Comparison of ENCODE assay signal across 17 cellular contexts in the genomic region with DNA sequence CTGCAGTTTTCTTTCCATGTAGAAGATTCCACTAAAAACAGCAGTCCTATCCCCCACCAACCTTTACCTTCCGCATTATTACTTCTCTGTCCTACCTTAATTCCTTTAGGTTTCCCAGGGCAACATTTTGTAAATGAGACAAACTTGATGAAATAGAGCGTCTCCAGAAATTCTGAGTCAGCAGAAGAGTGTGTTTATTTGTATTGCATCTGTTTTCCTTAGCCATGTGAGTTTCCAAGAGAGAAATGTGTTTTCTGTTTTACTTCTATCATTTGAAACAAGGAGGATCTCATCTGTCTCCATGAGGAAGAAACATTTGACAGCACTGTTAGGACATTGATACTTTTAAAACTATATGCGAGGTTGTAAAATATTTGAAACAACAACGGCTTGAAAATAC.
DNase-seq lines count a peak whose midpoint lies in the region; ATAC-seq, FAIRE-seq and TF ChIP-seq lines count a peak whose summit lies in the region.
"Had no signal": no experiment of that assay in that cellular context is flagged by ENCODE, and none has a peak within 500 bp of the region (broad histone marks: within the 10 kb centered on the region; RNA-seq: fewer than 3 reads in every experiment).

No MANE protein-coding gene starts in this region.

- POLR2A ChIA-PET in HepG2 (lab: Yijun Ruan, JAX) = no interaction called here

- H3K9me3 ChIP-seq in HepG2 (ENCODE audit: low read length) (no peaks in the 10 kb centered on the region), right lobe of liver (no peaks in the 10 kb centered on the region), gastrocnemius medialis (no peaks in the 10 kb centered on the region)
- H3K9me3 ChIP-seq: Peyer's patch had no signal

- WGBS in HepG2 (ENCODE audit: low lambda C conversion rate) = 44% methylated on average over 4 of the region's 4 CpGs
- 64% methylated on average over 4 of the region's 4 CpGs for WGBS in right lobe of liver (ENCODE audit: insufficient coverage, low coverage, low lambda C conversion rate, missing lambda C conversion rate)

- CTCF ChIA-PET in HepG2 (lab: Yijun Ruan, JAX; ENCODE audit: low intra/inter-chr PET ratio, low total read pairs) = no interaction called here

- no peaks in the 10 kb centered on the region for H3K79me2 ChIP-seq in HepG2 (ENCODE audit: insufficient read depth, low read length)

- in situ Hi-C loops in HepG2 (cut with HindIII; ENCODE audit: extremely low pct_ligation_motif_present, low pct_unique_long_range_greater_than_20kb) (no loop called here), gastrocnemius medialis (cut with MboI; ENCODE audit: low sequenced_read_pairs in 4 of 4) (no loop called here)

- no peak overlapping the region for H3K9ac ChIP-seq in HepG2 (ENCODE audit: insufficient read depth, low read depth, low read length)

- no peak for TF ChIP-seq RAD21 in HepG2 (CRISPR knock-in tag; IDR thresholded peaks at IDR 0.05)

- TF ChIP-seq CTCF in HepG2 (CRISPR knock-in tag; IDR thresholded peaks at IDR 0.05) (no peak), right lobe of liver (IDR thresholded peaks at IDR 0.05) (no peak), fibroblast of villous mesenchyme (IDR thresholded peaks at IDR 0.05; ENCODE audit: insufficient read depth, low read depth, low read length) (no peak), gastrocnemius medialis (IDR thresholded peaks at IDR 0.05 in 4 of 5, conservative IDR thresholded peaks at IDR 0.05 in 1 of 5) (no peak)

- no peak for DNase-seq in HepG2 (ENCODE audit: low spot score)
- DNase-seq in right lobe of liver = no peak
- DNase-seq in fibroblast of villous mesenchyme (ENCODE audit: low read depth) = peak; percentile 35
- no peak for DNase-seq in gastrocnemius medialis
- no peak for DNase-seq in stimulated activated CD4-positive, alpha-beta T cell treated with anti-CD3 and anti-CD28 coated beads, Interleukin-4, amount 100 ng/mL, for 4 hours
- DNase-seq in HK-2 (ENCODE audit: unreplicated experiment) = no peak
- DNase-seq: 8988T; COR-L47; HCEC 1CT; KBM-7; NCI-H1105 treated with DMSO at 0.1 percent for 48 hours; NCI-H1694 treated with DMSO at 0.1 percent for 48 hours; NK-92 treated with Interleukin-12 subunit alpha and Interleukin-12 subunit beta, amount 100 ng/mL, for 24 hours; Peyer's patch had no signal

- FAIRE-seq in HepG2 (lab: Jason Lieb, UNC) = no peak
- FAIRE-seq: G401.6 had no signal

- TF ChIP-seq POLR2A in HepG2 (IDR thresholded peaks at IDR 0.05; ENCODE audit: insufficient read depth in 1 of 2, low read depth in 2 of 2, low read length in 2 of 2) = no peak
- TF ChIP-seq POLR2A in right lobe of liver (IDR thresholded peaks at IDR 0.05) = no peak
- TF ChIP-seq POLR2A in gastrocnemius medialis (IDR thresholded peaks at IDR 0.05) = no peak

- no peaks in the 10 kb centered on the region for H4K20me1 ChIP-seq in HepG2 (ENCODE audit: insufficient read depth, low read length)

- TF ChIP-seq EP300 in HepG2 (IDR thresholded peaks at IDR 0.05; ENCODE audit: low read depth in 2 of 2, low read length in 2 of 2) = no peak
- TF ChIP-seq EP300 in HepG2 (CRISPR knock-in tag; IDR thresholded peaks at IDR 0.05; ENCODE audit: borderline replicate concordance) = no peak

- no peak for ATAC-seq in HepG2
- ATAC-seq in right lobe of liver = no peak
- ATAC-seq in gastrocnemius medialis = peak in 1 of 2 donors; percentile 37
- no peak for ATAC-seq in GM21786 (IDR thresholded peaks at IDR 0.05; ENCODE audit: unreplicated experiment)
- ATAC-seq in GM21367 (IDR thresholded peaks at IDR 0.05; ENCODE audit: unreplicated experiment) = no peak

- no peaks in the 10 kb centered on the region for H3K4me1 ChIP-seq in HepG2 (ENCODE audit: insufficient read depth, low read length)
- H3K4me1 ChIP-seq in right lobe of liver = no peaks in the 10 kb centered on the region
- H3K4me1 ChIP-seq in gastrocnemius medialis = peaks cover 4 to 25% of the 10 kb centered on the region in 2 donors
- H3K4me1 ChIP-seq: Peyer's patch had no signal

- H3K4me2 ChIP-seq in HepG2 (ENCODE audit: low read depth, low read length) = no peak overlapping the region

- H3K4me3 ChIP-seq in HepG2 (replicated peaks in 1 of 3; ENCODE audit: insufficient read depth in 1 of 3, low read depth in 2 of 3, low read length in 3 of 3) (no peak overlapping the region), right lobe of liver (no peak overlapping the region), fibroblast of villous mesenchyme (ENCODE audit: low read depth, low read length) (no peak overlapping the region), gastrocnemius medialis (no peak overlapping the region)
- H3K4me3 ChIP-seq: Peyer's patch had no signal

- no peaks in the 10 kb centered on the region for H3K27me3 ChIP-seq in HepG2 (ENCODE audit: control insufficient read depth in 1 of 2, insufficient read depth in 2 of 2, low read length in 2 of 2)
- H3K27me3 ChIP-seq in right lobe of liver = no peaks in the 10 kb centered on the region
- H3K27me3 ChIP-seq in gastrocnemius medialis = no peaks in the 10 kb centered on the region
- H3K27me3 ChIP-seq: Peyer's patch had no signal

- intact Hi-C loops in HepG2 (cut with micrococcal nuclease; ENCODE audit: unreplicated experiment) (no loop called here), right lobe of liver (cut with DNase I) (no loop called here), gastrocnemius medialis (cut with DNase I; ENCODE audit: low total_unique reads) (no loop called here)

- no TSS peak for BruUV-seq in HepG2 (replicated peaks; lab: Mats Ljungman, UMichigan)

- H3K27ac ChIP-seq in HepG2 (ENCODE audit: extremely low read length, insufficient read depth, low read length) = no peak overlapping the region
- H3K27ac ChIP-seq in right lobe of liver = no peak overlapping the region
- H3K27ac ChIP-seq in gastrocnemius medialis = peak overlapping the region; percentile 52 to 82 (median 66)
- H3K27ac ChIP-seq: Peyer's patch had no signal

- H3K36me3 ChIP-seq in HepG2 (replicated peaks in 1 of 2; ENCODE audit: control insufficient read depth in 1 of 2, insufficient read depth in 2 of 2, low read length in 2 of 2) = no peaks in the 10 kb centered on the region; a peak in 1 of 5 replicates
- H3K36me3 ChIP-seq in right lobe of liver = no peaks in the 10 kb centered on the region
- no peaks in the 10 kb centered on the region for H3K36me3 ChIP-seq in gastrocnemius medialis

- H2AFZ ChIP-seq in HepG2 (ENCODE audit: low read length) = no peak overlapping the region

TF ChIP-seq in HepG2, 621 proteins besides CTCF, POLR2A, EP300 and RAD21:
- peak in 1 of 2 experiments; percentile 64; a peak in 2 of 4 replicates for TF ChIP-seq MAFK (conservative IDR thresholded peaks at IDR 0.05 in 1 of 2, IDR thresholded peaks at IDR 0.05 in 1 of 2; ENCODE audit: low read length in 2 of 2)
- no peak for TF ChIP-seq ZNF562 (CRISPR knock-in tag; IDR thresholded peaks at IDR 0.05; ENCODE audit: borderline replicate concordance)
- TF ChIP-seq MAFF (IDR thresholded peaks at IDR 0.05; ENCODE audit: low read depth, low read length) = peak; percentile 31; the same call in 1 of the 2 replicates
- TF ChIP-seq, protein P1, sequence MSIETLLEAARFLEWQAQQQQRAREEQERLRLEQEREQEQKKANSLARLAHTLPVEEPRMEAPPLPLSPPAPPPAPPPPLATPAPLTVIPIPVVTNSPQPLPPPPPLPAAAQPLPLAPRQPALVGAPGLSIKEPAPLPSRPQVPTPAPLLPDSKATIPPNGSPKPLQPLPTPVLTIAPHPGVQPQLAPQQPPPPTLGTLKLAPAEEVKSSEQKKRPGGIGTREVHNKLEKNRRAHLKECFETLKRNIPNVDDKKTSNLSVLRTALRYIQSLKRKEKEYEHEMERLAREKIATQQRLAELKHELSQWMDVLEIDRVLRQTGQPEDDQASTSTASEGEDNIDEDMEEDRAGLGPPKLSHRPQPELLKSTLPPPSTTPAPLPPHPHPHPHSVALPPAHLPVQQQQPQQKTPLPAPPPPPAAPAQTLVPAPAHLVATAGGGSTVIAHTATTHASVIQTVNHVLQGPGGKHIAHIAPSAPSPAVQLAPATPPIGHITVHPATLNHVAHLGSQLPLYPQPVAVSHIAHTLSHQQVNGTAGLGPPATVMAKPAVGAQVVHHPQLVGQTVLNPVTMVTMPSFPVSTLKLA (IDR thresholded peaks at IDR 0.05) = peak; percentile 57; the same call in 1 of the 2 replicates

Comparison
In these comparisons a context has a peak if more than half of its experiments do, and no peak if none do; other contexts are left out.
1. H3K27ac ChIP-seq: peak in gastrocnemius medialis (4 of 4); none in HepG2 (single experiment) and right lobe of liver (0 of 3).